ENCODE assay signal across 20 cellular contexts in the genomic region with DNA sequence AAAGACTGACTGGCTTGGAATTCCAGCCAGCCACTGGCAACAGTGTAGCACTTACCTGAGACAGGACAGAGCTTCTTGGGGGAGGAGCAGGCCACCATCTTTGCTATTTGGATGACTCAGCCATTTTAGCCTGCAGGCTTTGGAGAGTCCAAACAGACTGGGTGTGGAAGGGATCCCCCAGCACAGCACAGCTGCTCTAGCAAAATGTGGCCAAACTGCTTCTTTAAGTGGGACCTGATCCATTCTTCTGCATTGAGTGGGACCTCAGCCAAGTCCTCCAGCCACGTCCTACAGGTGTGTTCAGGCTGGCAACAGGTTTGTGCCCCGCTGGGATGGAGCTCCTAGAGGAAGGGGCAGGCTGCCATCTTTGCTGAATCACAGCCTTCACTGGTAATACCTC.
"Had no signal": no experiment of that assay in that cellular context is flagged by ENCODE, and none has a peak within 500 bp of the region (broad histone marks: within the 10 kb centered on the region; RNA-seq: fewer than 3 reads in every experiment).

No MANE protein-coding gene starts in this region.

- H3K4me2 ChIP-seq: neural progenitor cell, smooth muscle cell had no signal

- H3K4me1 Mint-ChIP-seq: activated CD8-positive, alpha-beta memory T cell treated with anti-CD3 and anti-CD28 coated beads, Interleukin-2, amount 10 ng/mL, durations not matched to agents 7 days and 5 days; naive B cell; neural progenitor cell had no signal

- H3K9ac ChIP-seq: neural progenitor cell had no signal

- DNase-seq: activated CD4-positive, alpha-beta memory T cell treated with anti-CD3 and anti-CD28 coated beads for 36 hours; activated CD8-positive, alpha-beta memory T cell treated with anti-CD3 and anti-CD28 coated beads, Interleukin-2, amount 10 ng/mL, durations not matched to agents 7 days and 5 days; activated T-cell treated with anti-CD3 and anti-CD28 coated beads, Interleukin-2, amount 50 U/mL, for 1 hour; central memory CD4-positive, alpha-beta T cell; colonic mucosa; foreskin melanocyte; naive B cell; psoas muscle; stimulated activated CD4-positive, alpha-beta T cell treated with anti-CD3 and anti-CD28 coated beads, Interleukin-4, amount 100 ng/mL, for 4 hours; stimulated activated CD8-positive, alpha-beta memory T cell treated with anti-CD3 and anti-CD28 coated beads, Interleukin-4, amount 100 ng/mL, for 48 hours; stimulated activated naive CD8-positive, alpha-beta T cell treated with anti-CD3 and anti-CD28 coated beads, Interleukin-15, Interleukin-2, amounts not matched to agents 100 U/mL and 50 U/mL, for 24 hours; T-helper 1 cell; WERI-Rb-1 had no signal

- H3K27me3 Mint-ChIP-seq: activated CD4-positive, alpha-beta memory T cell treated with anti-CD3 and anti-CD28 coated beads for 36 hours; type B pancreatic cell had no signal

- H3K27me3 ChIP-seq: colonic mucosa, neural progenitor cell, right lobe of liver had no signal

- H3K27ac Mint-ChIP-seq: activated CD4-positive, alpha-beta memory T cell treated with anti-CD3 and anti-CD28 coated beads for 36 hours; activated CD8-positive, alpha-beta memory T cell treated with anti-CD3 and anti-CD28 coated beads, Interleukin-2, amount 10 ng/mL, durations not matched to agents 7 days and 5 days; activated naive CD4-positive, alpha-beta T cell treated with anti-CD3 and anti-CD28 coated beads, Interleukin-2, amount 50 U/mL, for 72 hours; activated T-helper 2 cell treated with anti-CD3 and anti-CD28 coated beads, Interferon-gamma antibody, Interleukin-2, Interleukin-4, amounts not matched to agents 10 μg/mL and 5 μg/mL and 100 μg/mL, durations not matched to agents 14 hours and 24 hours and 36 hours; naive B cell; neural progenitor cell; type B pancreatic cell had no signal

- H3K4me3 Mint-ChIP-seq: activated CD4-positive, alpha-beta memory T cell treated with anti-CD3 and anti-CD28 coated beads for 36 hours; activated CD8-positive, alpha-beta memory T cell treated with anti-CD3 and anti-CD28 coated beads, Interleukin-2, amount 10 ng/mL, durations not matched to agents 7 days and 5 days; neural progenitor cell; type B pancreatic cell had no signal

- H2AFZ ChIP-seq: neural progenitor cell had no signal

- H3K9me3 ChIP-seq: colonic mucosa, right lobe of liver had no signal

- H3K36me3 ChIP-seq: colonic mucosa, neural progenitor cell, WERI-Rb-1 had no signal

- H3K4me3 ChIP-seq: colonic mucosa, lung, neural progenitor cell, psoas muscle, right lobe of liver, smooth muscle cell had no signal

- H3K27ac ChIP-seq: colonic mucosa, neural progenitor cell, psoas muscle, right lobe of liver, WERI-Rb-1 had no signal

- ATAC-seq: activated CD8-positive, alpha-beta memory T cell treated with anti-CD3 and anti-CD28 coated beads, Interleukin-2, amount 10 ng/mL, durations not matched to agents 7 days and 5 days; psoas muscle; stimulated activated naive CD8-positive, alpha-beta T cell treated with anti-CD3 and anti-CD28 coated beads, Interleukin-15, Interleukin-2, amounts not matched to agents 100 U/mL and 50 U/mL, for 24 hours had no signal

- H3K4me1 ChIP-seq: colonic mucosa, neural progenitor cell, psoas muscle, right lobe of liver had no signal

- H3K36me3 Mint-ChIP-seq: naive B cell had no signal
